1 cellular context compared by ENCODE assay signal in genomic region chr4:16844796-16845586, GRCh38.
TF ChIP-seq lines count a peak whose summit lies in the region.

No MANE protein-coding gene starts in this region.

TF ChIP-seq in WTC11, 78 proteins besides CTCF, POLR2A, EP300 and RAD21:
- TF ChIP-seq ATF6 (CRISPR knock-in tag; IDR thresholded peaks at IDR 0.05) (no peak), MAX (CRISPR knock-in tag; IDR thresholded peaks at IDR 0.05) (no peak), TEAD1 (CRISPR knock-in tag; IDR thresholded peaks at IDR 0.05) (no peak), ZNF232 (CRISPR knock-in tag; IDR thresholded peaks at IDR 0.05) (no peak), NFYB (CRISPR knock-in tag; conservative IDR thresholded peaks at IDR 0.05; ENCODE audit: low read depth) (no peak), E2F1 (CRISPR knock-in tag; IDR thresholded peaks at IDR 0.05) (no peak), ZNF416 (CRISPR knock-in tag; IDR thresholded peaks at IDR 0.05) (no peak), ZNF281 (CRISPR knock-in tag; IDR thresholded peaks at IDR 0.05) (no peak), TCF7 (CRISPR knock-in tag; IDR thresholded peaks at IDR 0.05; ENCODE audit: low read depth) (no peak)
